ENCODE assay signal across 8 cellular contexts in genomic region chr3:10115326-10116137, GRCh38. TPM values are rescaled to one million over a fixed set of nuclear protein-coding genes. Genes with fewer than 3 reads are reported as not detected.
A peak's percentile ranks its signal among the peaks of the same experiment; 100 is the strongest.
DNase-seq lines count a peak whose midpoint lies in the region; ATAC-seq and TF ChIP-seq lines count a peak whose summit lies in the region.

Gene BRK1, plus strand, starts transcription at chr3:10115675. Its CDS starts 27 bp downstream, at chr3:10115702.

- H3K36me3 ChIP-seq in uterus: no peaks in the 10 kb centered on the region

- WGBS in right cardiac atrium: under 1% methylated on average over 54 of the region's 54 CpGs

- peak in 3 of 4 experiments; percentile 10 to 29 (median 21) for TF ChIP-seq CTCF in uterus (IDR thresholded peaks at IDR 0.05)

- H3K4me3 ChIP-seq in right cardiac atrium (ENCODE audit: low read length) (peak within 1 kb of the TSS; percentile 79), uterus (peak within 1 kb of the TSS; percentile 73 to 97)

- H3K27me3 ChIP-seq in right cardiac atrium (ENCODE audit: control insufficient read depth, insufficient read depth) (no peaks in the 10 kb centered on the region), uterus (no peaks in the 10 kb centered on the region)

- peak; percentile 73 for DNase-seq in NCI-H187 treated with DMSO at 0.1 percent for 48 hours (lab: John Stamatoyannopoulos, UW)
- peak; percentile 11 to 96 (median 90) for DNase-seq in anterior cingulate cortex (lab: John Stamatoyannopoulos, UW)
- DNase-seq in right cardiac atrium: peak; percentile 95 to 99 (median 97)
- DNase-seq in pulmonary artery endothelial cell (ENCODE audit: low read depth, low spot score): peak; percentile 87
- peak; percentile 94 to 96 for DNase-seq in uterus

- ATAC-seq in GM18499 (IDR thresholded peaks at IDR 0.05; ENCODE audit: insufficient read depth, unreplicated experiment): peak; percentile 75
- peak; percentile 95 for ATAC-seq in HG02943 (IDR thresholded peaks at IDR 0.05; ENCODE audit: low read depth, unreplicated experiment)
- peak; percentile 100 for ATAC-seq in right cardiac atrium

- TF ChIP-seq POLR2A in uterus (IDR thresholded peaks at IDR 0.05): peak; percentile 80 to 86

- H3K4me1 ChIP-seq in right cardiac atrium (ENCODE audit: control insufficient read depth, insufficient read depth, low read length): peaks cover 4% of the 10 kb centered on the region
- H3K4me1 ChIP-seq in uterus: peaks cover 11 to 12% of the 10 kb centered on the region in 2 donors

- H3K27ac ChIP-seq in right cardiac atrium (ENCODE audit: low read length) (peak within 1 kb of the TSS; percentile 90), uterus (peak within 1 kb of the TSS; percentile 79 to 83)

- intact Hi-C loops in T-helper 2 cell treated with Interferon-gamma antibody and Interleukin-4, amounts not matched to agents 100 ng/mL and 5 ng/mL, for 36 hours (cut with micrococcal nuclease): loop anchor here (1.0 to 10.0 kb wide), 10 partner anchors 26 to 271 kb away; partner anchors contain the start of genes CRELD1, EMC3, FANCD2 and JAGN1
- intact Hi-C loops in right cardiac atrium (cut with DNase I): no loop called here
- intact Hi-C loops in uterus (cut with DNase I; ENCODE audit: low total_unique reads): no loop called here

- no peaks in the 10 kb centered on the region for H3K9me3 ChIP-seq in right cardiac atrium (ENCODE audit: control insufficient read depth, low read length)
- no peaks in the 10 kb centered on the region for H3K9me3 ChIP-seq in uterus

RNA-seq across cellular contexts. Expression of gene BRK1, which starts in this region (rescaled TPM):
- total RNA-seq in T-helper 2 cell treated with Interferon-gamma antibody and Interleukin-4, amounts not matched to agents 100 ng/mL and 5 ng/mL, for 36 hours: 108 and 110 TPM in 2 replicates
- 100 to 1,000 TPM in 2 of 4 donors, 10 to 100 TPM in 2; 93.3 to 106 (median 100) TPM for total RNA-seq in right cardiac atrium
- polyA plus RNA-seq in right cardiac atrium: 127 TPM
- 113 and 170 TPM in 2 replicates for total RNA-seq in pulmonary artery endothelial cell
- total RNA-seq in uterus: 100 to 1,000 TPM in 3 of 4 donors, 10 to 100 TPM in 1; 89.1 to 145 (median 117) TPM

Comparison
In these comparisons a context has a peak if more than half of its experiments do, and no peak if none do; other contexts are left out.
1. Peak in every context shown above with its lines: DNase-seq, ATAC-seq, H3K4me3 ChIP-seq and H3K27ac ChIP-seq.